8 cellular contexts compared by ENCODE assay signal in genomic region chr5:154467655-154468354, GRCh38. TPM values are rescaled to one million over a fixed set of nuclear protein-coding genes. Genes with fewer than 3 reads are reported as not detected.
DNase-seq lines count a peak whose midpoint lies in the region; ATAC-seq and TF ChIP-seq lines count a peak whose summit lies in the region.

No MANE protein-coding gene starts in this region.

- intact Hi-C loops in heart left ventricle (cut with DNase I) = loop anchor here in 9 of 10 donors (1.0 to 2.0 kb wide), 4 partner anchors 45 to 143 kb away; no protein-coding TSS in a partner anchor

- no peak; a peak in 1 of 4 replicates for TF ChIP-seq EP300 in SK-N-SH (IDR thresholded peaks at IDR 0.05; ENCODE audit: borderline replicate concordance in 1 of 2, low read depth in 1 of 2, low read length in 1 of 2)

- TF ChIP-seq RAD21 in SK-N-SH (IDR thresholded peaks at IDR 0.05; ENCODE audit: low read length) = peak; percentile 94

- in situ Hi-C loops in KBM-7 (cut with MboI; ENCODE audit: low pct_unique_long_range_greater_than_20kb, low sequenced_read_pairs) = no loop called here

- peak; percentile 83 for DNase-seq in GM10266 (ENCODE audit: extremely low spot score)
- DNase-seq in KBM-7 = peak; percentile 76
- peak; percentile 85 for DNase-seq in SK-N-SH
- peak; percentile 66 to 85 for DNase-seq in activated naive CD4-positive, alpha-beta T cell treated with anti-CD3 and anti-CD28 coated beads, Interleukin-2, amount 50 U/mL, for 72 hours (ENCODE audit: low spot score in 2 of 2)
- DNase-seq in heart left ventricle = peak; percentile 74 to 85 (median 77)
- peak; percentile 38 for DNase-seq in renal cortical epithelial cell (ENCODE audit: low read depth)

- H3K36me3 ChIP-seq in SK-N-SH (replicated peaks in 1 of 2; ENCODE audit: control insufficient read depth in 1 of 2, insufficient read depth in 2 of 2, low read length in 1 of 2) (peaks cover 0 to 2% of the 10 kb centered on the region in 2 experiments), heart left ventricle (no peaks in the 10 kb centered on the region)

- H3K79me2 ChIP-seq in SK-N-SH (ENCODE audit: insufficient read depth) = no peaks in the 10 kb centered on the region

- no peak overlapping the region for H3K4me2 ChIP-seq in SK-N-SH

- H3F3A ChIP-seq in SK-N-SH (replicated peaks; ENCODE audit: insufficient read depth) = peaks cover 3% of the 10 kb centered on the region

- WGBS in SK-N-SH (ENCODE audit: low lambda C conversion rate) = 53% methylated on average over 13 of the region's 18 CpGs
- 33 to 41% (median 36%) methylated on average over 16 to 18 of the region's 18 CpGs for WGBS in heart left ventricle, 4 donors

- POLR2A ChIA-PET in SK-N-SH (lab: Yijun Ruan, JAX) = interaction anchor here (0.6 to 1.6 kb wide), 8 partner anchors 9 to 143 kb away, joined by 3 to 13 read pairs (median 4); partner anchors contain the start of gene HAND1

- TF ChIP-seq CTCF in GM10266 (IDR thresholded peaks at IDR 0.05; ENCODE audit: control insufficient read depth, insufficient read depth, low read depth, missing control alignments) (peak; percentile 92), SK-N-SH (IDR thresholded peaks at IDR 0.05) (peak; percentile 93), heart left ventricle (IDR thresholded peaks at IDR 0.05) (peak; percentile 87 to 96 (median 95))

- H3K36me3 Mint-ChIP-seq in activated naive CD4-positive, alpha-beta T cell treated with anti-CD3 and anti-CD28 coated beads, Interleukin-2, amount 50 U/mL, for 72 hours = no peaks in the 10 kb centered on the region

- H3K9ac ChIP-seq in SK-N-SH = no peak overlapping the region

- H3K9me2 ChIP-seq in SK-N-SH = no peaks in the 10 kb centered on the region

- H4K20me1 ChIP-seq in SK-N-SH (ENCODE audit: insufficient read depth) = no peaks in the 10 kb centered on the region

- peak overlapping the region in 1 of 2 experiments; percentile 53; a peak in 1 of 4 replicates for H3K27ac ChIP-seq in SK-N-SH (ENCODE audit: low read depth in 2 of 2, low read length in 1 of 2)
- H3K27ac ChIP-seq in heart left ventricle = peak overlapping the region in 3 of 12 donors; percentile 41 to 60 (median 48)

- H3K27ac Mint-ChIP-seq in activated naive CD4-positive, alpha-beta T cell treated with anti-CD3 and anti-CD28 coated beads, Interleukin-2, amount 50 U/mL, for 72 hours = peak overlapping the region in 1 of 2 donors; percentile 78

- H3K4me1 ChIP-seq in SK-N-SH (ENCODE audit: control insufficient read depth in 1 of 2, insufficient read depth in 2 of 2, low read depth in 1 of 2, low read length in 1 of 2) (peaks cover 0 to 39% of the 10 kb centered on the region in 2 experiments; a peak in 2 of 4 replicates), heart left ventricle (peaks cover 0 to 18% (median 4%) of the 10 kb centered on the region in 12 donors)

- no peak overlapping the region; a peak in 1 of 4 replicates for H3K4me3 ChIP-seq in SK-N-SH (ENCODE audit: low read depth in 2 of 2, low read length in 1 of 2)
- H3K4me3 ChIP-seq in heart left ventricle = no peak overlapping the region

- H3K9me3 ChIP-seq in SK-N-SH = no peaks in the 10 kb centered on the region
- H3K9me3 ChIP-seq in heart left ventricle = no peaks in the 10 kb centered on the region

- CTCF ChIA-PET in SK-N-SH (lab: Yijun Ruan, JAX) = interaction anchor here (0.6 to 14.6 kb wide), 39 partner anchors 9 to 493 kb away, joined by 3 to 295 read pairs (median 5); partner anchors contain the start of genes GALNT10 and HAND1

- no peaks in the 10 kb centered on the region for H3K9me3 Mint-ChIP-seq in activated naive CD4-positive, alpha-beta T cell treated with anti-CD3 and anti-CD28 coated beads, Interleukin-2, amount 50 U/mL, for 72 hours

- ATAC-seq in GM21723 (IDR thresholded peaks at IDR 0.05; ENCODE audit: unreplicated experiment) (peak; percentile 98), heart left ventricle (peak; percentile 79 to 92 (median 92)), HG02970 (IDR thresholded peaks at IDR 0.05; ENCODE audit: low FRiP score, unreplicated experiment) (no peak)
- ATAC-seq in activated naive CD4-positive, alpha-beta T cell treated with anti-CD3 and anti-CD28 coated beads, Interleukin-2, amount 50 U/mL, for 72 hours = peak; percentile 96

- no peaks in the 10 kb centered on the region; the same call in 1 of the 2 replicates for H3K27me3 ChIP-seq in SK-N-SH (ENCODE audit: insufficient read depth)
- peaks cover 2 to 43% (median 25%) of the 10 kb centered on the region in 9 donors for H3K27me3 ChIP-seq in heart left ventricle

- TF ChIP-seq POLR2A in heart left ventricle (IDR thresholded peaks at IDR 0.05) = no peak

- no peak overlapping the region for H2AFZ ChIP-seq in SK-N-SH (ENCODE audit: low read depth)

TF ChIP-seq in SK-N-SH, 30 proteins besides CTCF, POLR2A, EP300 and RAD21:
- peak; percentile 97 for TF ChIP-seq SMC3 (IDR thresholded peaks at IDR 0.05; ENCODE audit: low read depth, low read length)
- no peak for TF ChIP-seq MAX (IDR thresholded peaks at IDR 0.05; ENCODE audit: low read depth)
- TF ChIP-seq, protein P1, sequence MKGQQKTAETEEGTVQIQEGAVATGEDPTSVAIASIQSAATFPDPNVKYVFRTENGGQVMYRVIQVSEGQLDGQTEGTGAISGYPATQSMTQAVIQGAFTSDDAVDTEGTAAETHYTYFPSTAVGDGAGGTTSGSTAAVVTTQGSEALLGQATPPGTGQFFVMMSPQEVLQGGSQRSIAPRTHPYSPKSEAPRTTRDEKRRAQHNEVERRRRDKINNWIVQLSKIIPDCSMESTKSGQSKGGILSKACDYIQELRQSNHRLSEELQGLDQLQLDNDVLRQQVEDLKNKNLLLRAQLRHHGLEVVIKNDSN (IDR thresholded peaks at IDR 0.05; ENCODE audit: borderline replicate concordance, low read depth) = no peak
- TF ChIP-seq GABPA (IDR thresholded peaks at IDR 0.05; ENCODE audit: low read depth) = no peak
- TF ChIP-seq, protein P2, sequence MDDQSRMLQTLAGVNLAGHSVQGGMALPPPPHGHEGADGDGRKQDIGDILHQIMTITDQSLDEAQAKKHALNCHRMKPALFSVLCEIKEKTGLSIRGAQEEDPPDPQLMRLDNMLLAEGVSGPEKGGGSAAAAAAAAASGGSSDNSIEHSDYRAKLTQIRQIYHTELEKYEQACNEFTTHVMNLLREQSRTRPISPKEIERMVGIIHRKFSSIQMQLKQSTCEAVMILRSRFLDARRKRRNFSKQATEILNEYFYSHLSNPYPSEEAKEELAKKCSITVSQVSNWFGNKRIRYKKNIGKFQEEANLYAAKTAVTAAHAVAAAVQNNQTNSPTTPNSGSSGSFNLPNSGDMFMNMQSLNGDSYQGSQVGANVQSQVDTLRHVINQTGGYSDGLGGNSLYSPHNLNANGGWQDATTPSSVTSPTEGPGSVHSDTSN (IDR thresholded peaks at IDR 0.05) = no peak
- TF ChIP-seq MXI1 (IDR thresholded peaks at IDR 0.05; ENCODE audit: low read depth, low read length) = peak; percentile 25; the same call in 1 of the 2 replicates
- TF ChIP-seq TAF1 (IDR thresholded peaks at IDR 0.05; ENCODE audit: borderline replicate concordance, low read depth, low read length) = no peak
- TF ChIP-seq TEAD4 (IDR thresholded peaks at IDR 0.05; ENCODE audit: borderline replicate concordance, insufficient read depth) = no peak
- TF ChIP-seq TCF12 (IDR thresholded peaks at IDR 0.05) = no peak
- TF ChIP-seq CHD2 (IDR thresholded peaks at IDR 0.05; ENCODE audit: low read length, partially characterized antibody) = peak; percentile 48
- TF ChIP-seq JUND (IDR thresholded peaks at IDR 0.05) = no peak
- no peak for TF ChIP-seq POLR2AphosphoS5 (IDR thresholded peaks at IDR 0.05; ENCODE audit: low read depth, low read length)
- no peak for TF ChIP-seq FOXJ3 (CRISPR knock-in tag; IDR thresholded peaks at IDR 0.05)
- peak; percentile 45; the same call in 1 of the 2 replicates for TF ChIP-seq RCOR1 (IDR thresholded peaks at IDR 0.05; ENCODE audit: low read length)
- TF ChIP-seq MEF2A (IDR thresholded peaks at IDR 0.05; ENCODE audit: borderline replicate concordance, low read depth) = no peak
- TF ChIP-seq GATA2 (CRISPR knock-in tag; IDR thresholded peaks at IDR 0.05) = no peak

RNA-seq across cellular contexts. Expression of gene HAND1, which starts 10.2 kb away (rescaled TPM):
- polyA plus RNA-seq in SK-N-SH (2012; rRNA removed) (1.1 and 2.6 TPM in 2 replicates), heart left ventricle (10 to 100 TPM; 23.8 to 30.6 TPM)
- polyA plus RNA-seq in SK-N-SH (2012; cell fraction: cytosol; rRNA removed) = 2.0 and 4.0 TPM in 2 replicates
- polyA plus RNA-seq in SK-N-SH (2012; cell fraction: nucleus; rRNA removed) = 0.76 and 2.2 TPM in 2 replicates
- not detected for total RNA-seq in activated naive CD4-positive, alpha-beta T cell treated with anti-CD3 and anti-CD28 coated beads, Interleukin-2, amount 50 U/mL, for 72 hours
- total RNA-seq in heart left ventricle (10 to 100 TPM; 22.4 to 44.8 (median 36.4) TPM), renal cortical epithelial cell (not detected in 2 replicates)

RNA-seq across cellular contexts. Expression of gene SAP30L, which starts 22.0 kb away (rescaled TPM):
- polyA plus RNA-seq in SK-N-SH (2012; rRNA removed) (26.6 and 29.1 TPM in 2 replicates), heart left ventricle (10 to 100 TPM; 19.7 to 27.4 TPM)
- polyA plus RNA-seq in SK-N-SH (2012; cell fraction: cytosol; rRNA removed) = 28.6 and 36.0 TPM in 2 replicates
- polyA plus RNA-seq in SK-N-SH (2012; cell fraction: nucleus; rRNA removed) = 22.6 and 31.8 TPM in 2 replicates
- total RNA-seq in activated naive CD4-positive, alpha-beta T cell treated with anti-CD3 and anti-CD28 coated beads, Interleukin-2, amount 50 U/mL, for 72 hours = 10 to 100 TPM; 25.5 to 31.0 TPM
- total RNA-seq in heart left ventricle (10 to 100 TPM; 26.1 to 55.5 (median 38.6) TPM), renal cortical epithelial cell (10.9 and 23.9 TPM in 2 replicates)

Comparison
In these comparisons a context has a peak if more than half of its experiments do, and no peak if none do; other contexts are left out.
1. RNA of gene HAND1, which starts 10.2 kb away (total RNA-seq): 22.4 to 44.8 TPM in heart left ventricle; not detected in activated naive CD4-positive, alpha-beta T cell treated with anti-CD3 and anti-CD28 coated beads, Interleukin-2, amount 50 U/mL, for 72 hours and not detected in renal cortical epithelial cell; every median in the first group is over 10 times any median in the second.
2. Peak in every context shown above with its lines, with median percentiles within 50 percentile points of each other: DNase-seq and CTCF ChIP-seq.